In genomic region chr4:182429896-182430295, GRCh38 we compare ENCODE assay signal across 6 cellular contexts.
"Had no signal": no experiment of that assay in that cellular context is flagged by ENCODE, and none has a peak within 500 bp of the region (broad histone marks: within the 10 kb centered on the region; RNA-seq: fewer than 3 reads in every experiment).

No MANE protein-coding gene starts in this region.

- H3K4me3 ChIP-seq: GM23338 had no signal

- H3K27ac Mint-ChIP-seq: GM23338, H9, IgD-negative memory B cell had no signal

- H3K4me1 Mint-ChIP-seq: GM23338, H9, IgD-negative memory B cell had no signal

- H3K27ac ChIP-seq: HL-60 had no signal

- H3K36me3 Mint-ChIP-seq: IgD-negative memory B cell had no signal

- DNase-seq: H9, HCEC 1CT had no signal

- ATAC-seq: GM23338, HepG2 had no signal

- H3K4me3 Mint-ChIP-seq: GM23338, H9, IgD-negative memory B cell had no signal

- H3K9me3 Mint-ChIP-seq: GM23338, H9 had no signal
